In genomic region chr20:62860924-62861691, GRCh38 we compare ENCODE assay signal across 1 cellular context.
TF ChIP-seq lines count a peak whose summit lies in the region.

No MANE protein-coding gene starts in this region.

TF ChIP-seq in GM23338, 12 proteins besides CTCF, POLR2A, EP300 and RAD21 (continued from another document):
- TF ChIP-seq REST (IDR thresholded peaks at IDR 0.05; ENCODE audit: unreplicated experiment) = no peak
- no peak for TF ChIP-seq NANOG (IDR thresholded peaks at IDR 0.05; ENCODE audit: borderline replicate concordance)
- TF ChIP-seq JUNB (IDR thresholded peaks at IDR 0.05; ENCODE audit: unreplicated experiment) = no peak
- no peak for TF ChIP-seq EZH2 (IDR thresholded peaks at IDR 0.05; ENCODE audit: low read depth, unreplicated experiment)
- TF ChIP-seq ETS1 (IDR thresholded peaks at IDR 0.05) = no peak
- no peak for TF ChIP-seq ZNF114 (CRISPR knock-in tag; IDR thresholded peaks at IDR 0.05)
- no peak for TF ChIP-seq EZH2phosphoT487 (IDR thresholded peaks at IDR 0.05; ENCODE audit: unreplicated experiment)
- no peak for TF ChIP-seq CREB1 (CRISPR knock-in tag; IDR thresholded peaks at IDR 0.05; ENCODE audit: low read depth)
- no peak for TF ChIP-seq POLR2AphosphoS5 (IDR thresholded peaks at IDR 0.05; ENCODE audit: low read depth)
- TF ChIP-seq STAT1 (IDR thresholded peaks at IDR 0.05; ENCODE audit: unreplicated experiment) = no peak
- no peak for TF ChIP-seq ZNF462 (CRISPR knock-in tag; IDR thresholded peaks at IDR 0.05)
